ENCODE assay signal across 8 cellular contexts in the genomic region with DNA sequence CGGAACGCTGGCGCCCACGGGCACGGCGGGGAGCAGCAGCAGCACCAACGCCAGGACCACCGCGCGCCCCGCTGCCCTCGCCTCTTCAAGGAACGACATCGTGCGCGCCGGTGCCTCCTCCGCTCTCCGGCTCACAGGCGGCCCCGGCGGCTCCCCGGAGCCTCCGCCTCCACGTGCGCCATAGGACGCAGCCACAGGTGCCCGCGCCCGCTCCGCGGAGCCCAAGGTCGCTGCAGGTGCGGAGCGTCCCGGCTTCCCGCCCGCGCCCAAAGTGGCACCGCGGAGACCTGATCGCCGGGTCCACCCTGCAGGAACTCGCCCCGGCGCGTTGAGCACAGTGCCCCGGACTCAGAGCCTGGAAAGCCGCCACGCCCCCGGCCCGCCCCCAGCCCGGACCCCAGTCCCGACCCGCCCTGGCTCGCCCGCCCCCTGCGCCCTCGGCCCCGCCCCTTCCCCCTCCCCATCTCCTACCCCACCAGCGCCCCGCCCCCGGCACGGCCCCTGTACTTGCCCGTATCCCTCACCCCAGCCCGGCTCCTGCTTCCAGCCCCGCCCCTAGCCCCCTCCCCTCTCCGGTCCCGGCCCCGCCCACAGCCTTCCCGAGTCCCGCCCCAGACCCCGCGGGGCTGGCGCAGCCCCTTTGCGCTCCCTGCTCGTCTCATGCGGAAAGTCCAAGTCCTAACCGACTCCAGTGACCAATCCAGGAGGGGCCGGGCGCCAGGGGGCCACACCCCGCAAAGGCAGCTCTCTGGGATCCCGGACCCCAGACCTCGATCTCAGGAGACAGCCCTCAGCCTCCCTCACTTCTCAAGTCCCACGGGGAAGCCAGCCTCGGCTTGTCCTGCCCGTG. TPM values are rescaled to one million over a fixed set of nuclear protein-coding genes. Genes with fewer than 3 reads are reported as not detected.
DNase-seq lines count a peak whose midpoint lies in the region; ATAC-seq, FAIRE-seq and TF ChIP-seq lines count a peak whose summit lies in the region.

Gene MEGF6 (minus strand): TSS at position 339 of the 850 bp plus-strand sequence. CDS start 240 bp downstream, at position 99.

- H3K27ac ChIP-seq in keratinocyte (ENCODE audit: control insufficient read depth, insufficient read depth, low read length) = no peak within 1 kb of the TSS

- H4K20me1 ChIP-seq in keratinocyte (ENCODE audit: control insufficient read depth, extremely low read depth, insufficient read depth, low read length) = no peaks in the 10 kb centered on the region

- H3K9ac ChIP-seq in keratinocyte (ENCODE audit: control insufficient read depth, extremely low read depth, insufficient read depth, low read length) = no peak within 1 kb of the TSS

- H3K27ac Mint-ChIP-seq in T-helper 17 cell = no peak within 1 kb of the TSS

- H3K4me1 ChIP-seq in keratinocyte (ENCODE audit: control insufficient read depth, extremely low read depth, insufficient read depth, low read length) = peaks cover 8% of the 10 kb centered on the region

- no peak for FAIRE-seq in keratinocyte (lab: Jason Lieb, UNC)

- H3K4me2 ChIP-seq in keratinocyte (ENCODE audit: control insufficient read depth, extremely low read depth, insufficient read depth, low read depth, low read length) = peak within 1 kb of the TSS; percentile 54

- no peaks in the 10 kb centered on the region for H3K36me3 ChIP-seq in keratinocyte (ENCODE audit: control insufficient read depth in 2 of 2, extremely low read depth in 1 of 2, insufficient read depth in 2 of 2, low read length in 2 of 2)

- H2AFZ ChIP-seq in keratinocyte (ENCODE audit: control insufficient read depth, low read length) = no peak within 1 kb of the TSS

- H3K79me2 ChIP-seq in keratinocyte (ENCODE audit: control insufficient read depth, insufficient read depth, low read length) = no peaks in the 10 kb centered on the region

- in situ Hi-C loops in astrocyte of the spinal cord (cut with HindIII; ENCODE audit: low sequenced_read_pairs) = no loop called here

- dilution Hi-C loops in keratinocyte (cut with MboI; ENCODE audit: extremely low pct_ligation_motif_present, low sequenced_read_pairs) = no loop called here

- H3K9me1 ChIP-seq in keratinocyte (ENCODE audit: control insufficient read depth, extremely low read depth, insufficient read depth, low read length) = no peaks in the 10 kb centered on the region

- peaks cover 27% of the 10 kb centered on the region for H3K27me3 ChIP-seq in keratinocyte (ENCODE audit: control insufficient read depth, extremely low read depth, insufficient read depth, low read length)

- no peak for TF ChIP-seq CTCF in astrocyte of the spinal cord (IDR thresholded peaks at IDR 0.05; ENCODE audit: low read depth, low read length)
- no peak for TF ChIP-seq CTCF in keratinocyte (optimal IDR thresholded peaks at IDR 0.05 in 1 of 3, IDR thresholded peaks at IDR 0.05 in 1 of 3, conservative IDR thresholded peaks at IDR 0.05 in 1 of 3; ENCODE audit: extremely low read depth in 1 of 3, insufficient read depth in 2 of 3, low read length in 3 of 3)

- peaks cover 10% of the 10 kb centered on the region for H3K4me1 Mint-ChIP-seq in T-helper 17 cell

- H3K4me3 ChIP-seq in astrocyte of the spinal cord (ENCODE audit: low read depth, low read length) (peak within 1 kb of the TSS; percentile 13), keratinocyte (ENCODE audit: control insufficient read depth in 2 of 3, extremely low read depth in 1 of 3, insufficient read depth in 2 of 3, low read depth in 1 of 3, low read length in 3 of 3) (peak within 1 kb of the TSS in 1 of 3 experiments; percentile 12)

- no peaks in the 10 kb centered on the region for H3K36me3 Mint-ChIP-seq in T-helper 17 cell (ENCODE audit: low read depth)

- H3K27me3 Mint-ChIP-seq in T-helper 17 cell = peaks cover 44% of the 10 kb centered on the region

- no peaks in the 10 kb centered on the region for H3K9me3 ChIP-seq in T-helper 17 cell (ENCODE audit: control insufficient read depth, low read length, poor library complexity, severe bottlenecking)
- no peaks in the 10 kb centered on the region for H3K9me3 ChIP-seq in keratinocyte (ENCODE audit: control insufficient read depth, low read depth, low read length)

- DNase-seq in NCI-H524 (lab: John Stamatoyannopoulos, UW) = peak; percentile 44 to 49
- no peak for DNase-seq in NCI-H524 treated with DMSO at 0.1 percent for 48 hours (lab: John Stamatoyannopoulos, UW)
- DNase-seq in T-helper 17 cell = peak in 2 of 3 donors; percentile 55 to 62
- DNase-seq in astrocyte of the spinal cord (ENCODE audit: low read depth, low spot score) = peak; percentile 19
- no peak for DNase-seq in keratinocyte (ENCODE audit: low read depth, low spot score)
- peak; percentile 70 for DNase-seq in stimulated activated CD4-positive, alpha-beta T cell treated with anti-CD3 and anti-CD28 coated beads, Interleukin-4, amount 100 ng/mL, for 1 hour
- no peak for DNase-seq in globus pallidus (ENCODE audit: low spot score)

- H3K4me3 Mint-ChIP-seq in T-helper 17 cell = peak within 1 kb of the TSS; percentile 83

- peak; percentile 67 for ATAC-seq in T-helper 17 cell
- no peak for ATAC-seq in GM21367 (IDR thresholded peaks at IDR 0.05; ENCODE audit: unreplicated experiment)

RNA-seq across cellular contexts. Expression of gene MEGF6, which starts in this region (rescaled TPM):
- total RNA-seq in T-helper 17 cell = 10 to 100 TPM; 63.1 to 63.8 TPM
- 0.24 to 0.71 TPM (median 0.42 TPM) in 3 replicates for polyA plus RNA-seq in keratinocyte
- 0.41 TPM for polyA plus RNA-seq in keratinocyte (2011; ENCODE audit: low read depth)
- 0.06 and 0.23 TPM in 2 replicates for polyA plus RNA-seq in keratinocyte (2011; cell fraction: cytosol; rRNA removed)
- 2.1 and 3.7 TPM in 2 replicates for polyA plus RNA-seq in keratinocyte (2011; cell fraction: nucleus; rRNA removed)
- 0.83 and 0.87 TPM in 2 replicates for polyA plus RNA-seq in keratinocyte (2012; ENCODE audit: low replicate concordance)
- 0.22 to 0.36 TPM (median 0.26 TPM) in 3 replicates for polyA minus RNA-seq in keratinocyte
- 2.9 TPM for polyA minus RNA-seq in keratinocyte (2011; cell fraction: cytosol; rRNA and poly(A)+ RNA removed)
- polyA minus RNA-seq in keratinocyte (2011; cell fraction: nucleus; rRNA and poly(A)+ RNA removed) = 4.4 and 7.2 TPM in 2 replicates

Comparison
In these comparisons a context has a peak if more than half of its experiments do, and no peak if none do; other contexts are left out.
1. DNase-seq: peak in NCI-H524 (2 of 2), T-helper 17 cell (2 of 3), astrocyte of the spinal cord (single experiment) and stimulated activated CD4-positive, alpha-beta T cell treated with anti-CD3 and anti-CD28 coated beads, Interleukin-4, amount 100 ng/mL, for 1 hour (single experiment); none in NCI-H524 treated with DMSO at 0.1 percent for 48 hours (single experiment), keratinocyte (single experiment) and globus pallidus (single experiment).